Comparison of ENCODE assay signal across 8 cellular contexts in the genomic region with DNA sequence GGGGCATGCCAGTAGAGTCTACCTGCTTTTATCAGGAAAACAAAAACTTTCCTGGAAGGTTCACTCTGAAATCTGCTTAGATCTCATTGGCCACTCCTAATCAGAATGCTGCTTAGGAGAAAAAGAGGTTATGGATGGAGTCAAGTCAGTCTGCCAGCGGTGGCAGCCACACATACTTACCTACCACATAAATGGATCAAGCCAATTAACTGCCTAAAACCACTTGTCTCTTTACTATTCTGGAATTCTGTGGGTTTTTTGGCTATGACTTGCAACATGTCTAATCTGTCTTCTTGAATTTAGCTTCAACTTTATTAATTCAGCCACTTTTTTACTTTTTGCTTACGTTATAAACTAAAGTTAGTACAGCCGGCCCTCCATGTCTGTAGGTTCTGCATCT.
"Had no signal": no experiment of that assay in that cellular context is flagged by ENCODE, and none has a peak within 500 bp of the region (broad histone marks: within the 10 kb centered on the region; RNA-seq: fewer than 3 reads in every experiment).

No MANE protein-coding gene starts in this region.

- H3K4me3 ChIP-seq: GM23248, K562 had no signal

- DNase-seq: GM23248, GOT3, H9, HCEC 1CT, HFFc6, IMR-90, KG1 had no signal

- H3K4me1 Mint-ChIP-seq: H9 had no signal

- ATAC-seq: K562 had no signal

- H3K4me3 Mint-ChIP-seq: H9, HFFc6 had no signal

- H3K9me3 Mint-ChIP-seq: HFFc6 had no signal

- H3K27ac ChIP-seq: GM23248 had no signal

- H3K27ac Mint-ChIP-seq: H9, HFFc6 had no signal
